Comparison of ENCODE assay signal across 8 cellular contexts in the genomic region with DNA sequence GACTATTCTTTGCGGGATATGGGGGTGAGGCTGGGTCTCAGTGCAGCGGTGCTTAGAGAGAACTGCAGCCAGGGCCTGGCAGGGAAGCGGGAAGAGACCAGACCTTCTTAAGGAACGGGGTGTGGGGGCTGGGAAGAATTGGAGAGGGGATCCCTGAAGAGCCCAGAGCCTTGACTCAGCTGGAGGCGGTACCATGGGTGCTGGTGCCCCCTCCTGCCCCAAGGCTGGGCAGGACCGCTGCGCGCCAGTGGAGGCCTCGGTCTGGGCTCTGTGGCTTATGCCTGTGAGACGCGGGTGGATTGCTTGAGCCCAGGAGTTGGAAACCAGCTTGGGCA. TPM values are rescaled to one million over a fixed set of nuclear protein-coding genes. Genes with fewer than 3 reads are reported as not detected.
A peak's percentile ranks its signal among the peaks of the same experiment; 100 is the strongest.
DNase-seq lines count a peak whose midpoint lies in the region.
"Had no signal": no experiment of that assay in that cellular context is flagged by ENCODE, and none has a peak within 500 bp of the region (broad histone marks: within the 10 kb centered on the region; RNA-seq: fewer than 3 reads in every experiment).

No MANE protein-coding gene starts in this region.

- no peak for DNase-seq in activated naive CD4-positive, alpha-beta T cell treated with anti-CD3 and anti-CD28 coated beads for 36 hours
- no peak for DNase-seq in activated naive CD4-positive, alpha-beta T cell (lab: John Stamatoyannopoulos, UW)
- DNase-seq in fibroblast of peridontal ligament (ENCODE audit: extremely low read depth) (peak; percentile 27), posterior vena cava (ENCODE audit: low spot score) (no peak), UCSD-AML1 (lab: John Stamatoyannopoulos, UW; ENCODE audit: unreplicated experiment) (no peak)
- DNase-seq: DMS 273 treated with DMSO at 0.1 percent for 48 hours, NCI-H524 treated with DMSO at 0.1 percent for 48 hours had no signal

- H3K4me1 Mint-ChIP-seq in activated naive CD4-positive, alpha-beta T cell treated with anti-CD3 and anti-CD28 coated beads for 36 hours (ENCODE audit: low read depth), result peaks cover 32% of the 10 kb centered on the region

- no peaks in the 10 kb centered on the region for H3K9me3 Mint-ChIP-seq in activated naive CD4-positive, alpha-beta T cell treated with anti-CD3 and anti-CD28 coated beads for 36 hours

- no peak overlapping the region for H3K4me3 ChIP-seq in thymus (ENCODE audit: low read length)

- CTCF ChIA-PET in activated naive CD4-positive, alpha-beta T cell treated with anti-CD3 and anti-CD28 coated beads for 36 hours (lab: Charles Lee), result interaction anchor here (11.8 kb wide), 1 partner anchor 19 kb away, joined by 397 read pairs; no protein-coding TSS in a partner anchor

- no peaks in the 10 kb centered on the region for H3K9me3 ChIP-seq in thymus (ENCODE audit: control insufficient read depth)

- H3K27ac ChIP-seq in thymus (ENCODE audit: low read depth), result peak overlapping the region; percentile 47

- peaks cover 14% of the 10 kb centered on the region for H3K36me3 Mint-ChIP-seq in activated naive CD4-positive, alpha-beta T cell treated with anti-CD3 and anti-CD28 coated beads for 36 hours (ENCODE audit: low read depth)

- no peak overlapping the region for H3K4me3 Mint-ChIP-seq in activated naive CD4-positive, alpha-beta T cell treated with anti-CD3 and anti-CD28 coated beads for 36 hours

- no peaks in the 10 kb centered on the region for H3K27me3 Mint-ChIP-seq in activated naive CD4-positive, alpha-beta T cell treated with anti-CD3 and anti-CD28 coated beads for 36 hours (ENCODE audit: low read depth)

- 95% methylated on average over 11 of the region's 11 CpGs for WGBS in thymus

- peaks cover 32% of the 10 kb centered on the region for H3K4me1 ChIP-seq in thymus (ENCODE audit: control insufficient read depth, insufficient read depth, low read length)

- H3K27me3 ChIP-seq in thymus (ENCODE audit: control insufficient read depth, insufficient read depth), result no peaks in the 10 kb centered on the region

- peak overlapping the region; percentile 93 for H3K27ac Mint-ChIP-seq in activated naive CD4-positive, alpha-beta T cell treated with anti-CD3 and anti-CD28 coated beads for 36 hours

- H3K36me3 ChIP-seq in thymus (ENCODE audit: control insufficient read depth, insufficient read depth), result peaks cover 16% of the 10 kb centered on the region

- intact Hi-C loops in activated naive CD4-positive, alpha-beta T cell treated with anti-CD3 and anti-CD28 coated beads for 36 hours (cut with micrococcal nuclease), result loop anchor here (5.0 kb wide), 1 partner anchor 245 kb away; a partner anchor contains a TSS
- intact Hi-C loops in posterior vena cava (cut with DNase I), result no loop called here

RNA-seq across cellular contexts. Expression of a gene that starts 1.3 kb away (rescaled TPM):
- total RNA-seq in activated naive CD4-positive, alpha-beta T cell treated with anti-CD3 and anti-CD28 coated beads for 36 hours, result not detected
- polyA plus RNA-seq in thymus, result not detected
- not detected for total RNA-seq in posterior vena cava

RNA-seq across cellular contexts. Expression of a gene that starts 1.5 kb away (rescaled TPM):
- total RNA-seq in activated naive CD4-positive, alpha-beta T cell treated with anti-CD3 and anti-CD28 coated beads for 36 hours, result 100 to 1,000 TPM; 242 to 245 TPM
- polyA plus RNA-seq in thymus, result 421 TPM
- total RNA-seq in posterior vena cava, result 100 to 1,000 TPM; 189 to 206 TPM

RNA-seq across cellular contexts. Expression of a gene that starts 8.9 kb away (rescaled TPM):
- 100 to 1,000 TPM; 334 to 348 TPM for total RNA-seq in activated naive CD4-positive, alpha-beta T cell treated with anti-CD3 and anti-CD28 coated beads for 36 hours
- 213 TPM for polyA plus RNA-seq in thymus
- total RNA-seq in posterior vena cava, result 10 to 100 TPM; 18.7 to 31.4 TPM

RNA-seq across cellular contexts. Expression of a gene that starts 14.5 kb away (rescaled TPM):
- 10 to 100 TPM; 20.1 to 22.2 TPM for total RNA-seq in activated naive CD4-positive, alpha-beta T cell treated with anti-CD3 and anti-CD28 coated beads for 36 hours
- polyA plus RNA-seq in thymus, result 30.3 TPM
- total RNA-seq in posterior vena cava, result 100 to 1,000 TPM in 1 of 2 donors, 10 to 100 TPM in 1; 97.0 to 106 TPM

RNA-seq across cellular contexts. Expression of a gene that starts 27.9 kb away (rescaled TPM):
- 100 to 1,000 TPM; 128 to 131 TPM for total RNA-seq in activated naive CD4-positive, alpha-beta T cell treated with anti-CD3 and anti-CD28 coated beads for 36 hours
- polyA plus RNA-seq in thymus, result 29.3 TPM
- total RNA-seq in posterior vena cava, result 10 to 100 TPM; 45.6 to 57.1 TPM

Comparison
In these comparisons a context has a peak if more than half of its experiments do, and no peak if none do; other contexts are left out.
1. RNA of a gene that starts 8.9 kb away (total RNA-seq): 334 to 348 TPM in activated naive CD4-positive, alpha-beta T cell treated with anti-CD3 and anti-CD28 coated beads for 36 hours; 18.7 to 31.4 TPM in posterior vena cava; every median in the first group is over 10 times any median in the second.